Comparison of ENCODE assay signal across 20 cellular contexts in genomic region chr12:85658236-85658635, GRCh38.
DNase-seq lines count a peak whose midpoint lies in the region; ATAC-seq lines count a peak whose summit lies in the region.
"Had no signal": no experiment of that assay in that cellular context is flagged by ENCODE, and none has a peak within 500 bp of the region (broad histone marks: within the 10 kb centered on the region; RNA-seq: fewer than 3 reads in every experiment).

No MANE protein-coding gene starts in this region.

- no peak overlapping the region for H3K27ac Mint-ChIP-seq in stimulated activated effector memory CD8-positive, alpha-beta T cell treated with anti-CD3 and anti-CD28 coated beads, Interleukin-12 subunit alpha, Interleukin-12 subunit beta, amount 100 ng/mL, for 72 hours
- H3K27ac Mint-ChIP-seq: B cell; CD4-positive, alpha-beta T cell; CD8-positive, alpha-beta T cell had no signal

- ATAC-seq in HG03097 (IDR thresholded peaks at IDR 0.05; ENCODE audit: low FRiP score, unreplicated experiment) = no peak
- no peak for ATAC-seq in stimulated activated effector memory CD8-positive, alpha-beta T cell treated with anti-CD3 and anti-CD28 coated beads, Interleukin-12 subunit alpha, Interleukin-12 subunit beta, amount 100 ng/mL, for 72 hours
- ATAC-seq: A549; CD8-positive, alpha-beta T cell; GM12878 had no signal

- DNase-seq in CMK (ENCODE audit: low read depth) (peak; percentile 48), OCI-M1 (lab: John Stamatoyannopoulos, UW) (peak; percentile 73), amniotic epithelial cell (ENCODE audit: low read depth) (peak; percentile 1), GDM1 (lab: John Stamatoyannopoulos, UW) (no peak)
- no peak for DNase-seq in stimulated activated effector memory CD8-positive, alpha-beta T cell treated with anti-CD3 and anti-CD28 coated beads, Interleukin-12 subunit alpha, Interleukin-12 subunit beta, amount 100 ng/mL, for 72 hours (ENCODE audit: low spot score in 2 of 2)
- DNase-seq: AML-193; CD4-positive, alpha-beta T cell; CD8-positive, alpha-beta T cell; COR-L47; DMS 273 treated with DMSO at 0.1 percent for 48 hours; DMS153; DMS53; DMS79; DND-41; EL; GF-D8 had no signal

- no peaks in the 10 kb centered on the region for H3K36me3 Mint-ChIP-seq in stimulated activated effector memory CD8-positive, alpha-beta T cell treated with anti-CD3 and anti-CD28 coated beads, Interleukin-12 subunit alpha, Interleukin-12 subunit beta, amount 100 ng/mL, for 72 hours
- H3K36me3 Mint-ChIP-seq: CD8-positive, alpha-beta T cell had no signal

- H3K9me3 Mint-ChIP-seq in stimulated activated effector memory CD8-positive, alpha-beta T cell treated with anti-CD3 and anti-CD28 coated beads, Interleukin-12 subunit alpha, Interleukin-12 subunit beta, amount 100 ng/mL, for 72 hours = peaks cover 18% of the 10 kb centered on the region

- H3K4me1 Mint-ChIP-seq in stimulated activated effector memory CD8-positive, alpha-beta T cell treated with anti-CD3 and anti-CD28 coated beads, Interleukin-12 subunit alpha, Interleukin-12 subunit beta, amount 100 ng/mL, for 72 hours = no peaks in the 10 kb centered on the region
- H3K4me1 Mint-ChIP-seq: B cell had no signal

- no peak overlapping the region for H3K4me3 Mint-ChIP-seq in stimulated activated effector memory CD8-positive, alpha-beta T cell treated with anti-CD3 and anti-CD28 coated beads, Interleukin-12 subunit alpha, Interleukin-12 subunit beta, amount 100 ng/mL, for 72 hours
- H3K4me3 Mint-ChIP-seq: B cell; CD4-positive, alpha-beta T cell; CD8-positive, alpha-beta T cell had no signal

Comparison
In these comparisons a context has a peak if more than half of its experiments do, and no peak if none do; other contexts are left out.
1. DNase-seq: peak in CMK (single experiment), OCI-M1 (single experiment) and amniotic epithelial cell (single experiment); none in GDM1 (single experiment) and stimulated activated effector memory CD8-positive, alpha-beta T cell treated with anti-CD3 and anti-CD28 coated beads, Interleukin-12 subunit alpha, Interleukin-12 subunit beta, amount 100 ng/mL, for 72 hours (0 of 2).